Comparison of ENCODE assay signal across 16 cellular contexts in genomic region chr3:12901631-12902045, GRCh38.
DNase-seq lines count a peak whose midpoint lies in the region; ATAC-seq and TF ChIP-seq lines count a peak whose summit lies in the region.
"Had no signal": no experiment of that assay in that cellular context is flagged by ENCODE, and none has a peak within 500 bp of the region (broad histone marks: within the 10 kb centered on the region; RNA-seq: fewer than 3 reads in every experiment).

No MANE protein-coding gene starts in this region.

- no peak for ATAC-seq in activated CD8-positive, alpha-beta T cell treated with anti-CD3 and anti-CD28 coated beads, Interleukin-2, amount 10 ng/mL, durations not matched to agents 7 days and 5 days
- no peak for ATAC-seq in activated CD8-positive, alpha-beta T cell treated with anti-CD3 and anti-CD28 coated beads for 36 hours
- ATAC-seq in effector memory CD8-positive, alpha-beta T cell (replicated peaks) = no peak
- no peak for ATAC-seq in GM19351 (IDR thresholded peaks at IDR 0.05; ENCODE audit: unreplicated experiment)
- ATAC-seq: PC-3 had no signal

- no peaks in the 10 kb centered on the region for H3K9me3 Mint-ChIP-seq in activated CD8-positive, alpha-beta T cell treated with anti-CD3 and anti-CD28 coated beads, Interleukin-2, amount 10 ng/mL, durations not matched to agents 7 days and 5 days (ENCODE audit: insufficient read depth)
- H3K9me3 Mint-ChIP-seq in activated CD8-positive, alpha-beta T cell treated with anti-CD3 and anti-CD28 coated beads for 36 hours = no peaks in the 10 kb centered on the region
- no peaks in the 10 kb centered on the region for H3K9me3 Mint-ChIP-seq in effector memory CD8-positive, alpha-beta T cell
- H3K9me3 Mint-ChIP-seq: type B pancreatic cell had no signal

- no peak overlapping the region for H3K4me2 ChIP-seq in osteoblast (ENCODE audit: insufficient read depth, low read length)

- peaks cover 25% of the 10 kb centered on the region for H3K36me3 Mint-ChIP-seq in activated CD8-positive, alpha-beta T cell treated with anti-CD3 and anti-CD28 coated beads, Interleukin-2, amount 10 ng/mL, durations not matched to agents 7 days and 5 days (ENCODE audit: low read depth)
- H3K36me3 Mint-ChIP-seq in activated CD8-positive, alpha-beta T cell treated with anti-CD3 and anti-CD28 coated beads for 36 hours (ENCODE audit: low read depth) = peaks cover 14% of the 10 kb centered on the region
- H3K36me3 Mint-ChIP-seq in effector memory CD8-positive, alpha-beta T cell (ENCODE audit: insufficient read depth) = peaks cover 74% of the 10 kb centered on the region
- H3K36me3 Mint-ChIP-seq: type B pancreatic cell had no signal

- no peaks in the 10 kb centered on the region for H3K27me3 Mint-ChIP-seq in activated CD8-positive, alpha-beta T cell treated with anti-CD3 and anti-CD28 coated beads, Interleukin-2, amount 10 ng/mL, durations not matched to agents 7 days and 5 days (ENCODE audit: low read depth)
- no peaks in the 10 kb centered on the region for H3K27me3 Mint-ChIP-seq in activated CD8-positive, alpha-beta T cell treated with anti-CD3 and anti-CD28 coated beads for 36 hours
- no peaks in the 10 kb centered on the region for H3K27me3 Mint-ChIP-seq in effector memory CD8-positive, alpha-beta T cell
- H3K27me3 Mint-ChIP-seq: type B pancreatic cell had no signal

- H3K27ac ChIP-seq in osteoblast (ENCODE audit: low read depth, low read length) = no peak overlapping the region
- H3K27ac ChIP-seq: neutrophil had no signal

- no peak for DNase-seq in activated CD8-positive, alpha-beta T cell treated with anti-CD3 and anti-CD28 coated beads, Interleukin-2, amount 10 ng/mL, durations not matched to agents 7 days and 5 days
- no peak for DNase-seq in activated CD8-positive, alpha-beta T cell treated with anti-CD3 and anti-CD28 coated beads for 36 hours
- DNase-seq in NCI-H2107 (lab: John Stamatoyannopoulos, UW) (peak; percentile 14), osteoblast (ENCODE audit: insufficient read length, low spot score, missing footprints) (peak; percentile 92), OCI-M1 (lab: John Stamatoyannopoulos, UW) (no peak), RPMI8226 (no peak)
- no peak for DNase-seq in effector memory CD8-positive, alpha-beta T cell
- DNase-seq: dorsolateral prefrontal cortex, foreskin fibroblast, kidney glomerular epithelial cell, NCI-H1417 treated with DMSO at 0.1 percent for 48 hours, PC-3, T-helper 9 cell had no signal

- H3K4me1 ChIP-seq in osteoblast (ENCODE audit: insufficient read depth, low read length) = no peaks in the 10 kb centered on the region

- no peaks in the 10 kb centered on the region for H3K9me3 ChIP-seq in osteoblast (ENCODE audit: low read depth, low read length)
- H3K9me3 ChIP-seq: neutrophil had no signal

- H3K4me3 Mint-ChIP-seq in activated CD8-positive, alpha-beta T cell treated with anti-CD3 and anti-CD28 coated beads, Interleukin-2, amount 10 ng/mL, durations not matched to agents 7 days and 5 days = no peak overlapping the region
- no peak overlapping the region for H3K4me3 Mint-ChIP-seq in activated CD8-positive, alpha-beta T cell treated with anti-CD3 and anti-CD28 coated beads for 36 hours
- H3K4me3 Mint-ChIP-seq in effector memory CD8-positive, alpha-beta T cell = no peak overlapping the region
- H3K4me3 Mint-ChIP-seq: type B pancreatic cell had no signal

- peaks cover 14% of the 10 kb centered on the region for H3K4me1 Mint-ChIP-seq in activated CD8-positive, alpha-beta T cell treated with anti-CD3 and anti-CD28 coated beads, Interleukin-2, amount 10 ng/mL, durations not matched to agents 7 days and 5 days (ENCODE audit: low read depth)
- peaks cover under 1% of the 10 kb centered on the region for H3K4me1 Mint-ChIP-seq in activated CD8-positive, alpha-beta T cell treated with anti-CD3 and anti-CD28 coated beads for 36 hours (ENCODE audit: low read depth)
- peaks cover 4% of the 10 kb centered on the region in 2 donors for H3K4me1 Mint-ChIP-seq in effector memory CD8-positive, alpha-beta T cell (ENCODE audit: low read depth in 2 of 2)

- TF ChIP-seq CTCF in activated CD8-positive, alpha-beta T cell treated with anti-CD3 and anti-CD28 coated beads for 36 hours (IDR thresholded peaks at IDR 0.05) = no peak
- TF ChIP-seq CTCF in osteoblast (IDR thresholded peaks at IDR 0.05; ENCODE audit: extremely low read depth, low read depth, low read length) = no peak

- no peaks in the 10 kb centered on the region for H3K79me2 ChIP-seq in osteoblast (ENCODE audit: insufficient read depth, low read length)

- H2AFZ ChIP-seq in osteoblast (ENCODE audit: low read length) = no peak overlapping the region

- no peaks in the 10 kb centered on the region for H3K27me3 ChIP-seq in osteoblast (ENCODE audit: insufficient read depth, low read length)
- H3K27me3 ChIP-seq: dorsolateral prefrontal cortex, neutrophil had no signal

- CTCF ChIA-PET in activated CD8-positive, alpha-beta T cell treated with anti-CD3 and anti-CD28 coated beads, Interleukin-2, amount 10 ng/mL, durations not matched to agents 7 days and 5 days (lab: Charles Lee) = interaction anchor here (1.1 to 5.2 kb wide), 2 partner anchors 34 to 83 kb away, joined by 4 to 22 read pairs; no protein-coding TSS in a partner anchor
- CTCF ChIA-PET in activated CD8-positive, alpha-beta T cell treated with anti-CD3 and anti-CD28 coated beads for 36 hours (lab: Charles Lee) = interaction anchor here (1.7 kb wide), 1 partner anchor 10 kb away, joined by 10 read pairs; no protein-coding TSS in a partner anchor

- POLR2A ChIA-PET in activated CD8-positive, alpha-beta T cell treated with anti-CD3 and anti-CD28 coated beads, Interleukin-2, amount 10 ng/mL, durations not matched to agents 7 days and 5 days (lab: Charles Lee) = interaction anchor here (0.6 kb wide), 1 partner anchor 706 kb away, joined by 4 read pairs; no protein-coding TSS in a partner anchor
- POLR2A ChIA-PET in activated CD8-positive, alpha-beta T cell treated with anti-CD3 and anti-CD28 coated beads for 36 hours (lab: Charles Lee) = interaction anchor here (0.6 kb wide), 1 partner anchor 64 kb away, joined by 3 read pairs; no protein-coding TSS in a partner anchor

- H3K4me3 ChIP-seq in osteoblast (ENCODE audit: insufficient read depth, low read length) = no peak overlapping the region
- H3K4me3 ChIP-seq: dorsolateral prefrontal cortex had no signal

- peak overlapping the region; percentile 4 for H3K27ac Mint-ChIP-seq in activated CD8-positive, alpha-beta T cell treated with anti-CD3 and anti-CD28 coated beads, Interleukin-2, amount 10 ng/mL, durations not matched to agents 7 days and 5 days
- H3K27ac Mint-ChIP-seq in activated CD8-positive, alpha-beta T cell treated with anti-CD3 and anti-CD28 coated beads for 36 hours = no peak overlapping the region
- H3K27ac Mint-ChIP-seq in effector memory CD8-positive, alpha-beta T cell = peak overlapping the region; percentile 46 to 80
- H3K27ac Mint-ChIP-seq: type B pancreatic cell had no signal

- H4K20me1 ChIP-seq in osteoblast (ENCODE audit: insufficient read depth, low read length) = peaks cover 3% of the 10 kb centered on the region

- intact Hi-C loops in activated CD8-positive, alpha-beta T cell treated with anti-CD3 and anti-CD28 coated beads for 36 hours (cut with micrococcal nuclease) = loop anchor here (10.0 kb wide), 1 partner anchor 83 kb away; no protein-coding TSS in a partner anchor

- peaks cover 22% of the 10 kb centered on the region for H3K36me3 ChIP-seq in osteoblast (ENCODE audit: insufficient read depth, low read length)

Comparison
In these comparisons a context has a peak if more than half of its experiments do, and no peak if none do; other contexts are left out.
1. DNase-seq: peak in NCI-H2107 (single experiment) and osteoblast (single experiment); none in activated CD8-positive, alpha-beta T cell treated with anti-CD3 and anti-CD28 coated beads, Interleukin-2, amount 10 ng/mL, durations not matched to agents 7 days and 5 days (single experiment), activated CD8-positive, alpha-beta T cell treated with anti-CD3 and anti-CD28 coated beads for 36 hours (single experiment), effector memory CD8-positive, alpha-beta T cell (0 of 3), OCI-M1 (single experiment) and RPMI8226 (single experiment).